In the genomic region with DNA sequence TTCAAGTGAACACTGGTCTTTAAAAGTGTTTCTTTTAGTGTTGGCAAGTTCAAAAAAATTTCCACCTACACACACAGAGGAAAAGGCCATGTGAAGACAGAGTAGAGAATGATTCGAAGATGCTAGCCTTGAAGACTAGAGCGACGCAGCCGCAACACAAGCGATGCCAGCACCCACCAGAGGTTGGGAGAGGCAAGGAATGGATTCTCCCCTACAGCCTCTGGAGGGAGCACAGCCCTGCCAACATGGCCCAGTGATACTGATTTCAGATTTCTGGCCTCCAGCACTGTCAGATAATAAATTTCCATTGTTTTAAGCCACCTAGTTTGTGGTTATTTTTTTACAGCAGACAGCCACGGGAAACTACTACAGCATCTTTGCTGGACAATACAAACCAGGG, we compare ENCODE assay signal across 17 cellular contexts. TPM values are rescaled to one million over a fixed set of nuclear protein-coding genes. Genes with fewer than 3 reads are reported as not detected.
DNase-seq lines count a peak whose midpoint lies in the region; ATAC-seq and TF ChIP-seq lines count a peak whose summit lies in the region.
"Had no signal": no experiment of that assay in that cellular context is flagged by ENCODE, and none has a peak within 500 bp of the region (broad histone marks: within the 10 kb centered on the region; RNA-seq: fewer than 3 reads in every experiment).

No MANE protein-coding gene starts in this region.

- peaks cover 4% of the 10 kb centered on the region for H3K36me3 Mint-ChIP-seq in activated naive CD4-positive, alpha-beta T cell treated with anti-CD3 and anti-CD28 coated beads, Interleukin-2, amount 50 U/mL, for 24 hours
- H3K36me3 Mint-ChIP-seq in T-cell (peaks cover 3% of the 10 kb centered on the region), chondrocyte (ENCODE audit: low read depth) (no peaks in the 10 kb centered on the region), nephron progenitor cell (ENCODE audit: low read depth) (no peaks in the 10 kb centered on the region)

- ATAC-seq in T-cell (replicated peaks in 1 of 4) = peak in 1 of 4 experiments; percentile 39
- no peak for ATAC-seq in stimulated activated naive CD8-positive, alpha-beta T cell treated with anti-CD3 and anti-CD28 coated beads, Interleukin-15, amount 100 ng/mL, for 72 hours
- no peak for ATAC-seq in HG03025 (IDR thresholded peaks at IDR 0.05; ENCODE audit: low FRiP score, unreplicated experiment)

- no peaks in the 10 kb centered on the region for H3K27me3 Mint-ChIP-seq in activated naive CD4-positive, alpha-beta T cell treated with anti-CD3 and anti-CD28 coated beads, Interleukin-2, amount 50 U/mL, for 24 hours
- no peaks in the 10 kb centered on the region for H3K27me3 Mint-ChIP-seq in T-cell
- no peaks in the 10 kb centered on the region for H3K27me3 Mint-ChIP-seq in chondrocyte (ENCODE audit: low read depth)
- no peaks in the 10 kb centered on the region for H3K27me3 Mint-ChIP-seq in stimulated activated naive CD8-positive, alpha-beta T cell treated with anti-CD3 and anti-CD28 coated beads, Interleukin-15, amount 100 ng/mL, for 72 hours
- H3K27me3 Mint-ChIP-seq in nephron progenitor cell (ENCODE audit: low read depth, poor library complexity) = no peaks in the 10 kb centered on the region

- peak; percentile 23 for TF ChIP-seq CTCF in chondrocyte (IDR thresholded peaks at IDR 0.05)
- no peak for TF ChIP-seq CTCF in nephron progenitor cell (IDR thresholded peaks at IDR 0.05)

- peaks cover 68% of the 10 kb centered on the region for H3K4me1 Mint-ChIP-seq in activated naive CD4-positive, alpha-beta T cell treated with anti-CD3 and anti-CD28 coated beads, Interleukin-2, amount 50 U/mL, for 24 hours
- H3K4me1 Mint-ChIP-seq in T-cell = peaks cover 47 to 54% (median 50%) of the 10 kb centered on the region in 3 donors
- H3K4me1 Mint-ChIP-seq in chondrocyte (ENCODE audit: low read depth) = peaks cover 32% of the 10 kb centered on the region
- H3K4me1 Mint-ChIP-seq in stimulated activated naive CD8-positive, alpha-beta T cell treated with anti-CD3 and anti-CD28 coated beads, Interleukin-15, amount 100 ng/mL, for 72 hours = peaks cover 90% of the 10 kb centered on the region
- H3K4me1 Mint-ChIP-seq in nephron progenitor cell = peaks cover 19% of the 10 kb centered on the region

- peak overlapping the region; percentile 30 for H3K4me3 Mint-ChIP-seq in activated naive CD4-positive, alpha-beta T cell treated with anti-CD3 and anti-CD28 coated beads, Interleukin-2, amount 50 U/mL, for 24 hours
- H3K4me3 Mint-ChIP-seq in T-cell (no peak overlapping the region), chondrocyte (ENCODE audit: unreplicated experiment) (no peak overlapping the region), nephron progenitor cell (no peak overlapping the region)
- peak overlapping the region in 1 of 2 donors; percentile 75 for H3K4me3 Mint-ChIP-seq in stimulated activated naive CD8-positive, alpha-beta T cell treated with anti-CD3 and anti-CD28 coated beads, Interleukin-15, amount 100 ng/mL, for 72 hours
- H3K4me3 Mint-ChIP-seq: immature natural killer cell had no signal

- no peaks in the 10 kb centered on the region for H3K9me3 Mint-ChIP-seq in activated naive CD4-positive, alpha-beta T cell treated with anti-CD3 and anti-CD28 coated beads, Interleukin-2, amount 50 U/mL, for 24 hours
- H3K9me3 Mint-ChIP-seq in T-cell = no peaks in the 10 kb centered on the region
- H3K9me3 Mint-ChIP-seq in chondrocyte (ENCODE audit: low read depth) = no peaks in the 10 kb centered on the region
- H3K9me3 Mint-ChIP-seq in stimulated activated naive CD8-positive, alpha-beta T cell treated with anti-CD3 and anti-CD28 coated beads, Interleukin-15, amount 100 ng/mL, for 72 hours = no peaks in the 10 kb centered on the region
- H3K9me3 Mint-ChIP-seq in nephron progenitor cell = no peaks in the 10 kb centered on the region
- H3K9me3 Mint-ChIP-seq: immature natural killer cell had no signal

- CTCF ChIA-PET in T-cell (lab: Charles Lee) = no interaction called here

- POLR2A ChIA-PET in T-cell (lab: Charles Lee) = no interaction called here

- DNase-seq in activated naive CD4-positive, alpha-beta T cell treated with Interleukin-2 at 50 U/mL for 16 hours = no peak
- no peak for DNase-seq in T-cell
- DNase-seq in chondrocyte (ENCODE audit: low spot score) = no peak
- DNase-seq in stimulated activated naive CD8-positive, alpha-beta T cell treated with anti-CD3 and anti-CD28 coated beads, Interleukin-15, amount 100 ng/mL, for 72 hours = no peak
- no peak for DNase-seq in GOT3 (lab: John Stamatoyannopoulos, UW)
- DNase-seq in nephron progenitor cell = no peak
- DNase-seq: AML-193, DMS53, immature natural killer cell, Karpas-422, NCI-H1436 treated with DMSO at 0.1 percent for 48 hours, NCI-H446, occipital lobe, stomach had no signal

- H3K27ac Mint-ChIP-seq in activated naive CD4-positive, alpha-beta T cell treated with anti-CD3 and anti-CD28 coated beads, Interleukin-2, amount 50 U/mL, for 24 hours = no peak overlapping the region
- peak overlapping the region; percentile 24 to 54 for H3K27ac Mint-ChIP-seq in T-cell
- no peak overlapping the region for H3K27ac Mint-ChIP-seq in chondrocyte (ENCODE audit: unreplicated experiment)
- peak overlapping the region; percentile 26 to 74 for H3K27ac Mint-ChIP-seq in stimulated activated naive CD8-positive, alpha-beta T cell treated with anti-CD3 and anti-CD28 coated beads, Interleukin-15, amount 100 ng/mL, for 72 hours
- no peak overlapping the region for H3K27ac Mint-ChIP-seq in nephron progenitor cell

RNA-seq across cellular contexts. Expression of a gene that starts 6.9 kb away (rescaled TPM):
- total RNA-seq in T-cell (100 to 1,000 TPM; 212 to 255 (median 228) TPM), chondrocyte (125 to 169 TPM (median 125 TPM) in 3 replicates)

RNA-seq across cellular contexts. Expression of a gene that starts 47.3 kb away (rescaled TPM):
- under 1 TPM in 1 of 5 donors, not detected in 4; 0.15 TPM for total RNA-seq in T-cell
- not detected in 3 replicates for total RNA-seq in chondrocyte
- total RNA-seq: SJSA1 had no signal

RNA-seq across cellular contexts. Expression of a gene that starts 56.4 kb away (rescaled TPM):
- total RNA-seq in T-cell (100 to 1,000 TPM in 2 of 5 donors, 10 to 100 TPM in 3; 64.0 to 111 (median 90.0) TPM), chondrocyte (72.2 to 92.6 TPM (median 77.7 TPM) in 3 replicates)

Comparison
In these comparisons a context has a peak if more than half of its experiments do, and no peak if none do; other contexts are left out.
1. H3K27ac Mint-ChIP-seq: peak in T-cell (2 of 2) and stimulated activated naive CD8-positive, alpha-beta T cell treated with anti-CD3 and anti-CD28 coated beads, Interleukin-15, amount 100 ng/mL, for 72 hours (2 of 2); none in activated naive CD4-positive, alpha-beta T cell treated with anti-CD3 and anti-CD28 coated beads, Interleukin-2, amount 50 U/mL, for 24 hours (single experiment), chondrocyte (single experiment) and nephron progenitor cell (single experiment).